Comparison of ENCODE assay signal across 23 cellular contexts in the genomic region with DNA sequence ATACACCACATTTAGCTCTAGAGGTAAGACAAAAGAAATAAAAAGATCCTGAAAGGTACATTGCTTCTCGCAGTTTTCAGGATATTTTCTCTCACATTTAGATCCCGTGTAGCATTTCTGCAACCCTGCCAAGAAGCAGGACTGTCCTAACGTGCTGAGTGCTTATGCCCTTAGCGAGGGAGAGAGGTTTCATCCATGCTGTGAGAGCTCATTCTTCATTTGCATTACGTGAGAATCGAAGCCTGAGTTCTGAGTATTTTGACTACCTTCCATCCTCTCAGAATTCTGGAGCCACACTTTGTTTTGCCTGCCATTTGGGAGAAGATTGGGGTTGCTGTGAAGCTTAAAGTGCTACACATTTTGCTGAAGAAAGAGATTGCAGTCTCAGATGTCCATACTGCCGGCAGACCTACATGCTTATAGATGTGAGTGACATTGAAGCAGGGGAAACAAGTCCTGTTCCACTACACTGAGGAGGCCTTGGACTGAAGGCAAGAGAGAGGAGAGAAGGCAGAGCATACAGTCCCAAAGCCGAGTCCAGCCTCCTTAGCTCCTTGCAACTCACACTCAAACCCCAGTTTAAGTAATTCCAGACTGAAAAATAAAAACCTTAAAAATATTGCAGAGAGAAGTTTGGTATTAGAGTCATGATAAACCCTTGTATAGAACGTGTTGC.
"Had no signal": no experiment of that assay in that cellular context is flagged by ENCODE, and none has a peak within 500 bp of the region (broad histone marks: within the 10 kb centered on the region; RNA-seq: fewer than 3 reads in every experiment).

No MANE protein-coding gene starts in this region.

- H3K9me3 Mint-ChIP-seq: activated T-helper 2 cell treated with anti-CD3 and anti-CD28 coated beads, Interferon-gamma antibody, Interleukin-2, Interleukin-4, amounts not matched to agents 10 μg/mL and 5 μg/mL and 100 μg/mL, durations not matched to agents 14 hours and 24 hours and 36 hours; natural killer cell; type B pancreatic cell had no signal

- H3K36me3 ChIP-seq: cardiac muscle cell, left lung, prostate gland, thoracic aorta, vagina had no signal

- H3K4me1 ChIP-seq: foreskin keratinocyte, prostate gland, vagina had no signal

- H3K27me3 ChIP-seq: cardiac muscle cell, foreskin keratinocyte, left lung, vagina had no signal

- H3K9me3 ChIP-seq: left lung, prostate gland, thoracic aorta, vagina had no signal

- H3K36me3 Mint-ChIP-seq: natural killer cell, type B pancreatic cell had no signal

- DNase-seq: activated CD4-positive, alpha-beta T cell treated with anti-CD3 and anti-CD28 coated beads, Interleukin-2, amount 10 ng/mL, durations not matched to agents 7 days and 5 days; activated CD4-positive, CD25-positive, alpha-beta regulatory T cell treated with anti-CD3 and anti-CD28 coated beads, Interleukin-2, amount 50 U/mL, for 72 hours; activated CD8-positive, alpha-beta T cell treated with anti-CD3 and anti-CD28 coated beads, Interleukin-2, amount 10 ng/mL, durations not matched to agents 7 days and 5 days; activated naive CD4-positive, alpha-beta T cell; activated naive CD8-positive, alpha-beta T cell treated with anti-CD3 and anti-CD28 coated beads, Interleukin-2, amount 10 ng/mL, durations not matched to agents 7 days and 5 days; amygdala; dermis blood vessel endothelial cell; effector CD8-positive, alpha-beta T cell; foreskin keratinocyte; immature natural killer cell; left lung; natural killer cell; stimulated activated CD4-positive, alpha-beta T cell treated with anti-CD3 and anti-CD28 coated beads, Interleukin-4, amount 100 ng/mL, for 1 hour; stimulated activated naive CD4-positive, alpha-beta T cell treated with Interleukin-2 at 50 U/mL for 16 hours; T-helper 17 cell had no signal

- H3K4me3 ChIP-seq: cardiac muscle cell, left lung, lung, prostate gland, thoracic aorta, vagina had no signal

- ATAC-seq: activated CD8-positive, alpha-beta T cell treated with anti-CD3 and anti-CD28 coated beads, Interleukin-2, amount 10 ng/mL, durations not matched to agents 7 days and 5 days; foreskin keratinocyte; left lung; natural killer cell; T-helper 17 cell had no signal

- H3K4me3 Mint-ChIP-seq: activated CD4-positive, alpha-beta T cell treated with anti-CD3 and anti-CD28 coated beads, Interleukin-2, amount 10 ng/mL, durations not matched to agents 7 days and 5 days; activated CD8-positive, alpha-beta T cell treated with anti-CD3 and anti-CD28 coated beads, Interleukin-2, amount 10 ng/mL, durations not matched to agents 7 days and 5 days; activated naive CD8-positive, alpha-beta T cell treated with anti-CD3 and anti-CD28 coated beads, Interleukin-2, amount 10 ng/mL, durations not matched to agents 7 days and 5 days; immature natural killer cell; natural killer cell; T-helper 17 cell; type B pancreatic cell had no signal

- H3K27me3 Mint-ChIP-seq: activated CD4-positive, alpha-beta T cell treated with anti-CD3 and anti-CD28 coated beads, Interleukin-2, amount 10 ng/mL, durations not matched to agents 7 days and 5 days; activated naive CD8-positive, alpha-beta T cell treated with anti-CD3 and anti-CD28 coated beads, Interleukin-2, amount 10 ng/mL, durations not matched to agents 7 days and 5 days; T-helper 17 cell had no signal

- H3K27ac ChIP-seq: cardiac muscle cell, foreskin keratinocyte, left lung, prostate gland, thoracic aorta, vagina, VCaP had no signal

- H3K27ac Mint-ChIP-seq: activated CD4-positive, alpha-beta T cell treated with anti-CD3 and anti-CD28 coated beads, Interleukin-2, amount 10 ng/mL, durations not matched to agents 7 days and 5 days; activated CD8-positive, alpha-beta T cell treated with anti-CD3 and anti-CD28 coated beads, Interleukin-2, amount 10 ng/mL, durations not matched to agents 7 days and 5 days; activated naive CD8-positive, alpha-beta T cell treated with anti-CD3 and anti-CD28 coated beads, Interleukin-2, amount 10 ng/mL, durations not matched to agents 7 days and 5 days; activated T-helper 2 cell treated with anti-CD3 and anti-CD28 coated beads, Interferon-gamma antibody, Interleukin-2, Interleukin-4, amounts not matched to agents 10 μg/mL and 5 μg/mL and 100 μg/mL, durations not matched to agents 14 hours and 24 hours and 36 hours; natural killer cell; T-helper 17 cell; type B pancreatic cell had no signal
